In genomic region chrX:19344661-19345060, GRCh38 we compare ENCODE assay signal across 8 cellular contexts. TPM values are rescaled to one million over a fixed set of nuclear protein-coding genes. Genes with fewer than 3 reads are reported as not detected.
DNase-seq lines count a peak whose midpoint lies in the region; ATAC-seq and TF ChIP-seq lines count a peak whose summit lies in the region.

No MANE protein-coding gene starts in this region.

- WGBS in urinary bladder = 10% methylated on average over 10 of the region's 10 CpGs

- DNase-seq in cardiac muscle cell (ENCODE audit: low read depth in 1 of 2, low spot score in 1 of 2) (no peak), Right ventricle myocardium superior (no peak), ascending aorta (ENCODE audit: low spot score in 2 of 2) (no peak), lower lobe of right lung (no peak), foreskin melanocyte (no peak)

- no peaks in the 10 kb centered on the region for H3K4me1 ChIP-seq in cardiac muscle cell (ENCODE audit: low read depth)
- peaks cover 0 to 3% of the 10 kb centered on the region in 2 donors for H3K4me1 ChIP-seq in ascending aorta
- H3K4me1 ChIP-seq in lower lobe of right lung = peaks cover 20% of the 10 kb centered on the region
- H3K4me1 ChIP-seq in urinary bladder (ENCODE audit: insufficient read depth) = no peaks in the 10 kb centered on the region

- no peak for TF ChIP-seq CTCF in cardiac muscle cell (IDR thresholded peaks at IDR 0.05; ENCODE audit: low read depth, low read length)
- TF ChIP-seq CTCF in ascending aorta (IDR thresholded peaks at IDR 0.05) = no peak
- no peak for TF ChIP-seq CTCF in lower lobe of right lung (IDR thresholded peaks at IDR 0.05)

- H3K36me3 ChIP-seq in cardiac muscle cell = peaks cover under 1% of the 10 kb centered on the region
- H3K36me3 ChIP-seq in ascending aorta = peaks cover 0 to under 1% of the 10 kb centered on the region in 2 donors
- H3K36me3 ChIP-seq in lower lobe of right lung = peaks cover 2% of the 10 kb centered on the region
- no peaks in the 10 kb centered on the region for H3K36me3 ChIP-seq in urinary bladder (ENCODE audit: insufficient read depth)

- H3K27ac ChIP-seq in cardiac muscle cell (peak overlapping the region; percentile 79), ascending aorta (no peak overlapping the region), lower lobe of right lung (peak overlapping the region; percentile 91), urinary bladder (ENCODE audit: low read depth) (no peak overlapping the region)

- intact Hi-C loops in Right ventricle myocardium superior (cut with DNase I) = no loop called here
- intact Hi-C loops in ascending aorta (cut with DNase I) = loop anchor here (10.0 kb wide), 1 partner anchor 670 kb away; the partner anchor contains the start of gene RS1
- intact Hi-C loops in lower lobe of right lung (cut with DNase I) = no loop called here

- H3K9me3 ChIP-seq in cardiac muscle cell (ENCODE audit: low read depth) (no peaks in the 10 kb centered on the region), ascending aorta (no peaks in the 10 kb centered on the region), lower lobe of right lung (no peaks in the 10 kb centered on the region)

- H3K4me3 ChIP-seq in cardiac muscle cell (peak overlapping the region; percentile 69), ascending aorta (peak overlapping the region; percentile 60 to 89), lower lobe of right lung (peak overlapping the region; percentile 70), urinary bladder (ENCODE audit: low read depth, low read length) (peak overlapping the region; percentile 78)

- ATAC-seq in Right ventricle myocardium superior (ENCODE audit: poor library complexity) (no peak), lower lobe of right lung (peak in 1 of 2 donors; percentile 25), HG03432 (IDR thresholded peaks at IDR 0.05; ENCODE audit: unreplicated experiment) (no peak), GM21529 (IDR thresholded peaks at IDR 0.05; ENCODE audit: unreplicated experiment) (no peak)

- no peaks in the 10 kb centered on the region for H3K27me3 ChIP-seq in cardiac muscle cell
- no peaks in the 10 kb centered on the region for H3K27me3 ChIP-seq in ascending aorta
- H3K27me3 ChIP-seq in lower lobe of right lung (ENCODE audit: low read depth) = no peaks in the 10 kb centered on the region

RNA-seq across cellular contexts. Expression of gene PDHA1, which starts 0.9 kb away (rescaled TPM):
- 243 and 257 TPM in 2 replicates for total RNA-seq in cardiac muscle cell
- 689 and 777 TPM in 2 replicates for polyA plus RNA-seq in cardiac muscle cell
- 1,310 TPM for total RNA-seq in Right ventricle myocardium superior
- 30.9 TPM for total RNA-seq in ascending aorta
- 119 TPM for total RNA-seq in lower lobe of right lung
- total RNA-seq in urinary bladder = 90.3 TPM
- polyA plus RNA-seq in urinary bladder = 145 TPM

Comparison
In these comparisons a context has a peak if more than half of its experiments do, and no peak if none do; other contexts are left out.
1. H3K27ac ChIP-seq: peak in cardiac muscle cell (single experiment) and lower lobe of right lung (single experiment); none in ascending aorta (0 of 2) and urinary bladder (single experiment).
2. Peak in every context shown above with its lines, with median percentiles within 50 percentile points of each other: H3K4me3 ChIP-seq.